ENCODE assay signal across 1 cellular context in the genomic region with DNA sequence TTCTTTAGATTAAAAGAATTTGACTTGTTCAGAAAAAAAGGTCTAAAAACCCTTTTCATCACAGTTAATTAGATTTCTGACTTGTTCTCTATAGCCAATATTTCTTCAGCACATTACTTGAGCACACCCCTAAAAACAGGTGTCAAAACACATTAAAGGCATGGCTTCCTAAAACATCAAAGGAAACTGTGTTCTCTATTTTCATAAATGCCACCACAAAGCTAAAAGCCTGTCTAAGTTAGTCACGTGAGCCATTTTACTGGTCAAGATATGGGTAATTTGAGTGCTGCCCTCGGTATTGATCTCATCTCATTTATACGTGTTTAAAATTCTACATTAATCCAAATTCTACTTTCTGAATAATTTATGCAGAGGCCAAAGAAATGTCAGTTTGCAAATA.
A peak's percentile ranks its signal among the peaks of the same experiment; 100 is the strongest.
TF ChIP-seq lines count a peak whose summit lies in the region.

No MANE protein-coding gene starts in this region.

TF ChIP-seq in GM12878, 131 proteins besides CTCF, POLR2A, EP300 and RAD21 (continued from another document):
- TF ChIP-seq, protein P1, sequence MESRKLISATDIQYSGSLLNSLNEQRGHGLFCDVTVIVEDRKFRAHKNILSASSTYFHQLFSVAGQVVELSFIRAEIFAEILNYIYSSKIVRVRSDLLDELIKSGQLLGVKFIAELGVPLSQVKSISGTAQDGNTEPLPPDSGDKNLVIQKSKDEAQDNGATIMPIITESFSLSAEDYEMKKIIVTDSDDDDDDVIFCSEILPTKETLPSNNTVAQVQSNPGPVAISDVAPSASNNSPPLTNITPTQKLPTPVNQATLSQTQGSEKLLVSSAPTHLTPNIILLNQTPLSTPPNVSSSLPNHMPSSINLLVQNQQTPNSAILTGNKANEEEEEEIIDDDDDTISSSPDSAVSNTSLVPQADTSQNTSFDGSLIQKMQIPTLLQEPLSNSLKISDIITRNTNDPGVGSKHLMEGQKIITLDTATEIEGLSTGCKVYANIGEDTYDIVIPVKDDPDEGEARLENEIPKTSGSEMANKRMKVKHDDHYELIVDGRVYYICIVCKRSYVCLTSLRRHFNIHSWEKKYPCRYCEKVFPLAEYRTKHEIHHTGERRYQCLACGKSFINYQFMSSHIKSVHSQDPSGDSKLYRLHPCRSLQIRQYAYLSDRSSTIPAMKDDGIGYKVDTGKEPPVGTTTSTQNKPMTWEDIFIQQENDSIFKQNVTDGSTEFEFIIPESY (IDR thresholded peaks at IDR 0.05): no peak
- TF ChIP-seq BHLHE40 (IDR thresholded peaks at IDR 0.05; ENCODE audit: borderline replicate concordance in 1 of 2, low read depth in 2 of 2, low read length in 1 of 2) (peak in 1 of 2 experiments; percentile 50; a peak in 1 of 4 replicates), JUND (IDR thresholded peaks at IDR 0.05; ENCODE audit: low read depth, low read length) (no peak), RAD51 (IDR thresholded peaks at IDR 0.05) (0 out of 2 replicates have a peak, but pooled peaks have one; percentile 33), POLR2AphosphoS2 (IDR thresholded peaks at IDR 0.05; ENCODE audit: low read depth, low read length) (no peak), CHD4 (IDR thresholded peaks at IDR 0.05) (no peak), MTA3 (IDR thresholded peaks at IDR 0.05; ENCODE audit: borderline replicate concordance, low read length) (no peak), BACH1 (IDR thresholded peaks at IDR 0.05; ENCODE audit: borderline replicate concordance) (no peak), HDAC6 (IDR thresholded peaks at IDR 0.05; ENCODE audit: unreplicated experiment) (no peak), HDAC2 (IDR thresholded peaks at IDR 0.05) (no peak), KDM1A (IDR thresholded peaks at IDR 0.05; ENCODE audit: borderline replicate concordance) (no peak), SMAD1 (IDR thresholded peaks at IDR 0.05; ENCODE audit: low read depth, partially characterized antibody) (no peak)
- TF ChIP-seq, protein P2, sequence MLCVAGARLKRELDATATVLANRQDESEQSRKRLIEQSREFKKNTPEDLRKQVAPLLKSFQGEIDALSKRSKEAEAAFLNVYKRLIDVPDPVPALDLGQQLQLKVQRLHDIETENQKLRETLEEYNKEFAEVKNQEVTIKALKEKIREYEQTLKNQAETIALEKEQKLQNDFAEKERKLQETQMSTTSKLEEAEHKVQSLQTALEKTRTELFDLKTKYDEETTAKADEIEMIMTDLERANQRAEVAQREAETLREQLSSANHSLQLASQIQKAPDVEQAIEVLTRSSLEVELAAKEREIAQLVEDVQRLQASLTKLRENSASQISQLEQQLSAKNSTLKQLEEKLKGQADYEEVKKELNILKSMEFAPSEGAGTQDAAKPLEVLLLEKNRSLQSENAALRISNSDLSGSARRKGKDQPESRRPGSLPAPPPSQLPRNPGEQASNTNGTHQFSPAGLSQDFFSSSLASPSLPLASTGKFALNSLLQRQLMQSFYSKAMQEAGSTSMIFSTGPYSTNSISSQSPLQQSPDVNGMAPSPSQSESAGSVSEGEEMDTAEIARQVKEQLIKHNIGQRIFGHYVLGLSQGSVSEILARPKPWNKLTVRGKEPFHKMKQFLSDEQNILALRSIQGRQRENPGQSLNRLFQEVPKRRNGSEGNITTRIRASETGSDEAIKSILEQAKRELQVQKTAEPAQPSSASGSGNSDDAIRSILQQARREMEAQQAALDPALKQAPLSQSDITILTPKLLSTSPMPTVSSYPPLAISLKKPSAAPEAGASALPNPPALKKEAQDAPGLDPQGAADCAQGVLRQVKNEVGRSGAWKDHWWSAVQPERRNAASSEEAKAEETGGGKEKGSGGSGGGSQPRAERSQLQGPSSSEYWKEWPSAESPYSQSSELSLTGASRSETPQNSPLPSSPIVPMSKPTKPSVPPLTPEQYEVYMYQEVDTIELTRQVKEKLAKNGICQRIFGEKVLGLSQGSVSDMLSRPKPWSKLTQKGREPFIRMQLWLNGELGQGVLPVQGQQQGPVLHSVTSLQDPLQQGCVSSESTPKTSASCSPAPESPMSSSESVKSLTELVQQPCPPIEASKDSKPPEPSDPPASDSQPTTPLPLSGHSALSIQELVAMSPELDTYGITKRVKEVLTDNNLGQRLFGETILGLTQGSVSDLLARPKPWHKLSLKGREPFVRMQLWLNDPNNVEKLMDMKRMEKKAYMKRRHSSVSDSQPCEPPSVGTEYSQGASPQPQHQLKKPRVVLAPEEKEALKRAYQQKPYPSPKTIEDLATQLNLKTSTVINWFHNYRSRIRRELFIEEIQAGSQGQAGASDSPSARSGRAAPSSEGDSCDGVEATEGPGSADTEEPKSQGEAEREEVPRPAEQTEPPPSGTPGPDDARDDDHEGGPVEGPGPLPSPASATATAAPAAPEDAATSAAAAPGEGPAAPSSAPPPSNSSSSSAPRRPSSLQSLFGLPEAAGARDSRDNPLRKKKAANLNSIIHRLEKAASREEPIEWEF (IDR thresholded peaks at IDR 0.05; ENCODE audit: insufficient replicate concordance, low read depth, low read length): no peak
- TF ChIP-seq, protein P3, sequence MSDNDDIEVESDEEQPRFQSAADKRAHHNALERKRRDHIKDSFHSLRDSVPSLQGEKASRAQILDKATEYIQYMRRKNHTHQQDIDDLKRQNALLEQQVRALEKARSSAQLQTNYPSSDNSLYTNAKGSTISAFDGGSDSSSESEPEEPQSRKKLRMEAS (IDR thresholded peaks at IDR 0.05; ENCODE audit: low read depth, low read length): no peak
- TF ChIP-seq, protein P4, sequence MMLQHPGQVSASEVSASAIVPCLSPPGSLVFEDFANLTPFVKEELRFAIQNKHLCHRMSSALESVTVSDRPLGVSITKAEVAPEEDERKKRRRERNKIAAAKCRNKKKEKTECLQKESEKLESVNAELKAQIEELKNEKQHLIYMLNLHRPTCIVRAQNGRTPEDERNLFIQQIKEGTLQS (IDR thresholded peaks at IDR 0.05; ENCODE audit: borderline replicate concordance, extremely low read depth, low read depth, low read length): no peak
TF ChIP-seq in GM12878: peak in this region for 2.
